Comparison of ENCODE assay signal across 13 cellular contexts in genomic region chr4:80611366-80611765, GRCh38.
DNase-seq lines count a peak whose midpoint lies in the region; ATAC-seq, FAIRE-seq and TF ChIP-seq lines count a peak whose summit lies in the region.
"Had no signal": no experiment of that assay in that cellular context is flagged by ENCODE, and none has a peak within 500 bp of the region (broad histone marks: within the 10 kb centered on the region; RNA-seq: fewer than 3 reads in every experiment).

No MANE protein-coding gene starts in this region.

- no peaks in the 10 kb centered on the region for H3K36me3 Mint-ChIP-seq in activated naive CD4-positive, alpha-beta T cell treated with anti-CD3 and anti-CD28 coated beads, Interleukin-2, amount 50 U/mL, for 72 hours

- DNase-seq in GM12891 (ENCODE audit: insufficient read length, low spot score), result no peak
- DNase-seq in NCI-H526 treated with DMSO at 0.1 percent for 48 hours (lab: John Stamatoyannopoulos, UW), result peak; percentile 85
- no peak for DNase-seq in HUDEP-2 (lab: John Stamatoyannopoulos, UW; ENCODE audit: unreplicated experiment in 76 of 76)
- DNase-seq in coronary artery (ENCODE audit: low spot score), result no peak
- no peak for DNase-seq in activated naive CD4-positive, alpha-beta T cell treated with anti-CD3 and anti-CD28 coated beads, Interleukin-2, amount 50 U/mL, for 72 hours (ENCODE audit: low spot score in 2 of 2)
- DNase-seq in vagina (ENCODE audit: extremely low spot score in 2 of 2), result no peak
- DNase-seq: activated T-cell treated with anti-CD3 and anti-CD28 coated beads, Interleukin-2, amount 50 U/mL, for 24 hours; C1 segment of cervical spinal cord; NCI-H2029; sigmoid colon had no signal

- FAIRE-seq in GM12891 (lab: Jason Lieb, UNC), result peak; percentile 83

- no peaks in the 10 kb centered on the region for H3K36me3 ChIP-seq in vagina
- H3K36me3 ChIP-seq: sigmoid colon had no signal

- no peaks in the 10 kb centered on the region for H3K27me3 ChIP-seq in vagina
- H3K27me3 ChIP-seq: sigmoid colon had no signal

- ATAC-seq in GM21447 (IDR thresholded peaks at IDR 0.05; ENCODE audit: unreplicated experiment) (peak; percentile 74), HG03139 (IDR thresholded peaks at IDR 0.05; ENCODE audit: unreplicated experiment) (peak; percentile 74)
- ATAC-seq in activated naive CD4-positive, alpha-beta T cell treated with anti-CD3 and anti-CD28 coated beads, Interleukin-2, amount 50 U/mL, for 72 hours, result no peak

- no peaks in the 10 kb centered on the region for H3K9me3 ChIP-seq in vagina
- H3K9me3 ChIP-seq: sigmoid colon had no signal

- H3K4me1 ChIP-seq in vagina, result no peaks in the 10 kb centered on the region

- intact Hi-C loops in vagina (cut with DNase I), result no loop called here

- H3K9me3 Mint-ChIP-seq in activated naive CD4-positive, alpha-beta T cell treated with anti-CD3 and anti-CD28 coated beads, Interleukin-2, amount 50 U/mL, for 72 hours, result peaks cover 0 to 10% of the 10 kb centered on the region in 2 donors
- H3K9me3 Mint-ChIP-seq: activated T-cell treated with anti-CD3 and anti-CD28 coated beads, Interleukin-2, amount 50 U/mL, for 24 hours had no signal

- TF ChIP-seq POLR2A in GM12891 (IDR thresholded peaks at IDR 0.05; ENCODE audit: low read depth, low read length), result no peak
- TF ChIP-seq POLR2A in vagina (IDR thresholded peaks at IDR 0.05), result no peak

- TF ChIP-seq CTCF in coronary artery (IDR thresholded peaks at IDR 0.05) (no peak), vagina (IDR thresholded peaks at IDR 0.05) (no peak)

- H3K27ac Mint-ChIP-seq in activated naive CD4-positive, alpha-beta T cell treated with anti-CD3 and anti-CD28 coated beads, Interleukin-2, amount 50 U/mL, for 72 hours, result no peak overlapping the region
- H3K27ac Mint-ChIP-seq: activated T-cell treated with anti-CD3 and anti-CD28 coated beads, Interleukin-2, amount 50 U/mL, for 24 hours; stimulated activated naive CD8-positive, alpha-beta T cell treated with anti-CD3 and anti-CD28 coated beads, Interleukin-15, Interleukin-2, amounts not matched to agents 100 ng/mL and 50 ng/mL, for 24 hours had no signal

- no peak overlapping the region for H3K27ac ChIP-seq in coronary artery
- H3K27ac ChIP-seq in vagina, result no peak overlapping the region
- H3K27ac ChIP-seq: sigmoid colon had no signal

- H3K4me3 ChIP-seq in coronary artery (no peak overlapping the region), vagina (no peak overlapping the region)
- H3K4me3 ChIP-seq: sigmoid colon had no signal

TF ChIP-seq in GM12891, 5 proteins besides CTCF, POLR2A, EP300 and RAD21:
- no peak for TF ChIP-seq SPI1 (IDR thresholded peaks at IDR 0.05; ENCODE audit: low read depth, low read length)
- TF ChIP-seq POLR2AphosphoS5 (IDR thresholded peaks at IDR 0.05; ENCODE audit: low read depth, low read length), result no peak
- TF ChIP-seq POU2F2 (IDR thresholded peaks at IDR 0.05; ENCODE audit: low read depth, low read length), result no peak
- no peak for TF ChIP-seq TAF1 (IDR thresholded peaks at IDR 0.05; ENCODE audit: low read depth, low read length)
- TF ChIP-seq PAX5 (IDR thresholded peaks at IDR 0.05; ENCODE audit: insufficient read depth, low read length, severe bottlenecking), result no peak

Comparison
In these comparisons a context has a peak if more than half of its experiments do, and no peak if none do; other contexts are left out.
1. ATAC-seq: peak in GM21447 (single experiment) and HG03139 (single experiment); none in activated naive CD4-positive, alpha-beta T cell treated with anti-CD3 and anti-CD28 coated beads, Interleukin-2, amount 50 U/mL, for 72 hours (0 of 2).